39 cellular contexts compared by ENCODE assay signal in genomic region chr6:118603372-118603771, GRCh38. TPM values are rescaled to one million over a fixed set of nuclear protein-coding genes. Genes with fewer than 3 reads are reported as not detected.
"Had no signal": no experiment of that assay in that cellular context is flagged by ENCODE, and none has a peak within 500 bp of the region (broad histone marks: within the 10 kb centered on the region; RNA-seq: fewer than 3 reads in every experiment).

No MANE protein-coding gene starts in this region.

- H3K9me3 Mint-ChIP-seq: activated naive CD4-positive, alpha-beta T cell treated with anti-CD3 and anti-CD28 coated beads, Interleukin-2, amount 50 U/mL, for 24 hours; activated naive CD8-positive, alpha-beta T cell treated with anti-CD3 and anti-CD28 coated beads for 36 hours; activated T-helper 1 cell treated with anti-CD3 and anti-CD28 coated beads, Interleukin-12 subunit alpha, Interleukin-12 subunit beta, Interleukin-2, Interleukin-4 antibody, amounts not matched to agents 30 ng/mL and 10 ng/mL and 1 ng/mL, durations not matched to agents 14 hours and 24 hours and 36 hours; activated T-helper 17 cell treated with anti-CD3 and anti-CD28 coated beads, Interleukin-2, amount 50 U/mL, for 72 hours; activated T-helper 2 cell treated with anti-CD3 and anti-CD28 coated beads, Interferon-gamma antibody, Interleukin-2, Interleukin-4, amounts not matched to agents 10 μg/mL and 5 μg/mL and 100 μg/mL, durations not matched to agents 14 hours and 24 hours and 36 hours; central memory CD8-positive, alpha-beta T cell had no signal

- H3K4me1 Mint-ChIP-seq: brain had no signal

- H3K4me3 ChIP-seq: adrenal gland, ascending aorta, body of pancreas, breast epithelium, cardiac muscle cell had no signal

- H3K27me3 Mint-ChIP-seq: activated naive CD4-positive, alpha-beta T cell treated with anti-CD3 and anti-CD28 coated beads, Interleukin-2, amount 10 ng/mL, durations not matched to agents 7 days and 5 days; activated naive CD4-positive, alpha-beta T cell treated with anti-CD3 and anti-CD28 coated beads, Interleukin-2, amount 50 U/mL, for 24 hours; activated naive CD8-positive, alpha-beta T cell; activated naive CD8-positive, alpha-beta T cell treated with anti-CD3 and anti-CD28 coated beads for 36 hours; activated naive CD8-positive, alpha-beta T cell treated with anti-CD3 and anti-CD28 coated beads, Interleukin-2, amount 10 ng/mL, durations not matched to agents 7 days and 5 days; activated naive CD8-positive, alpha-beta T cell treated with anti-CD3 and anti-CD28 coated beads, Interleukin-2, amount 50 U/mL, for 24 hours; activated T-helper 17 cell treated with anti-CD3 and anti-CD28 coated beads, Interleukin-2, amount 50 U/mL, for 72 hours; brain; central memory CD8-positive, alpha-beta T cell had no signal

- FAIRE-seq: astrocyte, bronchial epithelial cell had no signal

- H3K27me3 ChIP-seq: adrenal gland, ascending aorta, body of pancreas, brain microvascular endothelial cell, breast epithelium, cardiac muscle cell had no signal

- H3K27ac ChIP-seq: adrenal gland, ascending aorta, body of pancreas, brain microvascular endothelial cell, breast epithelium, cardiac muscle cell had no signal

- H3K27ac Mint-ChIP-seq: activated naive CD4-positive, alpha-beta T cell treated with anti-CD3 and anti-CD28 coated beads for 36 hours; activated naive CD4-positive, alpha-beta T cell treated with anti-CD3 and anti-CD28 coated beads, Interleukin-2, amount 10 ng/mL, durations not matched to agents 7 days and 5 days; activated naive CD4-positive, alpha-beta T cell treated with anti-CD3 and anti-CD28 coated beads, Interleukin-2, amount 50 U/mL, for 24 hours; activated naive CD4-positive, alpha-beta T cell treated with anti-CD3 and anti-CD28 coated beads, Interleukin-2, amount 50 U/mL, for 72 hours; activated naive CD8-positive, alpha-beta T cell; activated naive CD8-positive, alpha-beta T cell treated with anti-CD3 and anti-CD28 coated beads, Interleukin-2, amount 10 ng/mL, durations not matched to agents 7 days and 5 days; activated naive CD8-positive, alpha-beta T cell treated with anti-CD3 and anti-CD28 coated beads, Interleukin-2, amount 50 U/mL, for 24 hours; activated T-cell treated with anti-CD3 and anti-CD28 coated beads, Interleukin-2, amount 50 U/mL, for 72 hours; activated T-helper 1 cell treated with anti-CD3 and anti-CD28 coated beads, Interleukin-12 subunit alpha, Interleukin-12 subunit beta, Interleukin-2, Interleukin-4 antibody, amounts not matched to agents 30 ng/mL and 10 ng/mL and 1 ng/mL, durations not matched to agents 14 hours and 24 hours and 36 hours; activated T-helper 17 cell treated with anti-CD3 and anti-CD28 coated beads, Interleukin-2, amount 50 U/mL, for 72 hours; activated T-helper 2 cell treated with anti-CD3 and anti-CD28 coated beads, Interferon-gamma antibody, Interleukin-2, Interleukin-4, amounts not matched to agents 10 μg/mL and 5 μg/mL and 100 μg/mL, durations not matched to agents 14 hours and 24 hours and 36 hours; brain had no signal

- H3K36me3 ChIP-seq: adrenal gland, ascending aorta, brain microvascular endothelial cell, breast epithelium, cardiac muscle cell had no signal

- ATAC-seq: activated naive CD4-positive, alpha-beta T cell treated with anti-CD3 and anti-CD28 coated beads, Interleukin-2, amount 50 U/mL, for 72 hours; activated naive CD8-positive, alpha-beta T cell treated with anti-CD3 and anti-CD28 coated beads, Interleukin-2, amount 50 U/mL, for 24 hours; activated T-cell treated with anti-CD3 and anti-CD28 coated beads, Interleukin-2, amount 50 U/mL, for 4 hours; activated T-cell treated with anti-CD3 and anti-CD28 coated beads, Interleukin-2, amount 50 U/mL, for 72 hours; activated T-helper 17 cell treated with anti-CD3 and anti-CD28 coated beads, Interleukin-2, amount 50 U/mL, for 72 hours; body of pancreas had no signal

- H3K9me3 ChIP-seq: adrenal gland, ascending aorta, body of pancreas had no signal

- DNase-seq: activated effector memory CD4-positive, alpha-beta T cell treated with anti-CD3 and anti-CD28 coated beads, Interleukin-2, amount 50 U/mL, for 16 hours; activated effector memory CD4-positive, alpha-beta T cell treated with Interleukin-2 at 50 U/mL for 16 hours; activated gamma-delta T cell; activated gamma-delta T cell treated with Interleukin-2 at 50 U/mL for 16 hours; activated naive CD4-positive, alpha-beta T cell; activated naive CD4-positive, alpha-beta T cell treated with anti-CD3 and anti-CD28 coated beads for 36 hours; activated naive CD4-positive, alpha-beta T cell treated with anti-CD3 and anti-CD28 coated beads, Interleukin-2, amount 10 ng/mL, durations not matched to agents 7 days and 5 days; activated naive CD4-positive, alpha-beta T cell treated with anti-CD3 and anti-CD28 coated beads, Interleukin-2, amount 50 U/mL, for 16 hours; activated naive CD4-positive, alpha-beta T cell treated with Interleukin-2 at 50 U/mL for 16 hours; activated naive CD8-positive, alpha-beta T cell treated with anti-CD3 and anti-CD28 coated beads for 36 hours; activated naive CD8-positive, alpha-beta T cell treated with anti-CD3 and anti-CD28 coated beads, Interleukin-2, amount 10 ng/mL, durations not matched to agents 7 days and 5 days; activated naive CD8-positive, alpha-beta T cell treated with anti-CD3 and anti-CD28 coated beads, Interleukin-2, amount 50 U/mL, for 24 hours; activated T-cell treated with anti-CD3 and anti-CD28 coated beads, Interleukin-2, amount 50 U/mL, for 4 hours; activated T-cell treated with anti-CD3 and anti-CD28 coated beads, Interleukin-2, amount 50 U/mL, for 48 hours; activated T-cell treated with anti-CD3 and anti-CD28 coated beads, Interleukin-2, amount 50 U/mL, for 72 hours; adrenal gland; amniotic stem cell; amygdala; anterior cingulate cortex; aorta; body of pancreas; brain microvascular endothelial cell; caudate nucleus; central memory CD4-positive, alpha-beta T cell; cerebellar nuclear complex had no signal

- H3K4me1 ChIP-seq: breast epithelium had no signal

- H3K4me3 Mint-ChIP-seq: activated naive CD4-positive, alpha-beta T cell treated with anti-CD3 and anti-CD28 coated beads for 36 hours; activated naive CD4-positive, alpha-beta T cell treated with anti-CD3 and anti-CD28 coated beads, Interleukin-2, amount 10 ng/mL, durations not matched to agents 7 days and 5 days; activated naive CD4-positive, alpha-beta T cell treated with anti-CD3 and anti-CD28 coated beads, Interleukin-2, amount 50 U/mL, for 24 hours; activated naive CD8-positive, alpha-beta T cell; activated naive CD8-positive, alpha-beta T cell treated with anti-CD3 and anti-CD28 coated beads for 36 hours; activated naive CD8-positive, alpha-beta T cell treated with anti-CD3 and anti-CD28 coated beads, Interleukin-2, amount 10 ng/mL, durations not matched to agents 7 days and 5 days; activated naive CD8-positive, alpha-beta T cell treated with anti-CD3 and anti-CD28 coated beads, Interleukin-2, amount 50 U/mL, for 24 hours; activated T-cell treated with anti-CD3 and anti-CD28 coated beads, Interleukin-2, amount 50 U/mL, for 4 hours; activated T-cell treated with anti-CD3 and anti-CD28 coated beads, Interleukin-2, amount 50 U/mL, for 72 hours; activated T-helper 1 cell treated with anti-CD3 and anti-CD28 coated beads, Interleukin-12 subunit alpha, Interleukin-12 subunit beta, Interleukin-2, Interleukin-4 antibody, amounts not matched to agents 30 ng/mL and 10 ng/mL and 1 ng/mL, durations not matched to agents 14 hours and 24 hours and 36 hours; activated T-helper 17 cell treated with anti-CD3 and anti-CD28 coated beads, Interleukin-2, amount 50 U/mL, for 72 hours; brain; central memory CD8-positive, alpha-beta T cell had no signal

RNA-seq across cellular contexts. Expression of gene PLN, which starts 55.3 kb away (rescaled TPM):
- total RNA-seq: activated naive CD4-positive, alpha-beta T cell treated with anti-CD3 and anti-CD28 coated beads for 36 hours; activated naive CD4-positive, alpha-beta T cell treated with anti-CD3 and anti-CD28 coated beads, Interleukin-2, amount 50 U/mL, for 72 hours; activated naive CD8-positive, alpha-beta T cell treated with anti-CD3 and anti-CD28 coated beads for 36 hours; activated naive CD8-positive, alpha-beta T cell treated with anti-CD3 and anti-CD28 coated beads, Interleukin-2, amount 10 ng/mL, durations not matched to agents 7 days and 5 days; activated T-cell treated with anti-CD3 and anti-CD28 coated beads, Interleukin-2, amount 50 U/mL, for 72 hours; activated T-helper 1 cell treated with anti-CD3 and anti-CD28 coated beads, Interleukin-12 subunit alpha, Interleukin-12 subunit beta, Interleukin-2, Interleukin-4 antibody, amounts not matched to agents 30 ng/mL and 10 ng/mL and 1 ng/mL, durations not matched to agents 14 hours and 24 hours and 36 hours; activated T-helper 2 cell treated with anti-CD3 and anti-CD28 coated beads, Interferon-gamma antibody, Interleukin-2, Interleukin-4, amounts not matched to agents 10 μg/mL and 5 μg/mL and 100 μg/mL, durations not matched to agents 14 hours and 24 hours and 36 hours; astrocyte; bronchial epithelial cell; chondrocyte had no signal
